ENCODE assay signal across 23 cellular contexts in the genomic region with DNA sequence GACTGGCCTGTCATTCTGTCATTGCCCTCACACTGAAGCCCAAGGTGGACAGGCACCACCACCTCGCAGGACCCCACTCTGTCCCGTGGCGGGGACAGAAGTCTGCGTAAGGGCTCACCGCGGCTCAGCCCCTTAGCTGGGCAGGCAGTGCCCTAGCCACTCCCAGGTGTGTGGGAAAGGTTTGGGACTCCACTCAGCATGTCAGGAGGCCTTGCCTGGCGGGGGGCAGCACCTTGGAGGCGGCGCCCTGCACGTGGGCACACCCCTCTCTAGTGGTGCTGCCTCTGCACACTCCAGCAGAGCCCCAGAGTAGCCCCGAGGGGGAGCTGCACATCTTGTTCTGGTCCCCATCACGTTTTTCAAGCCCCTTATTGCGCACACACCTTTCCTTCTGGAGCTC. TPM values are rescaled to one million over a fixed set of nuclear protein-coding genes. Genes with fewer than 3 reads are reported as not detected.
A peak's percentile ranks its signal among the peaks of the same experiment; 100 is the strongest.
DNase-seq lines count a peak whose midpoint lies in the region; ATAC-seq and TF ChIP-seq lines count a peak whose summit lies in the region.
"Had no signal": no experiment of that assay in that cellular context is flagged by ENCODE, and none has a peak within 500 bp of the region (broad histone marks: within the 10 kb centered on the region; RNA-seq: fewer than 3 reads in every experiment).

No MANE protein-coding gene starts in this region.

- TF ChIP-seq POLR2A in IMR-90 (IDR thresholded peaks at IDR 0.05; ENCODE audit: low read depth, low read length) (no peak), gastrocnemius medialis (IDR thresholded peaks at IDR 0.05) (no peak)

- H3K36me3 Mint-ChIP-seq in activated T-cell treated with anti-CD3 and anti-CD28 coated beads, Interleukin-2, amount 50 U/mL, for 72 hours (ENCODE audit: insufficient read depth in 2 of 2): no peaks in the 10 kb centered on the region
- no peaks in the 10 kb centered on the region for H3K36me3 Mint-ChIP-seq in endodermal cell (ENCODE audit: low read depth)
- H3K36me3 Mint-ChIP-seq: activated naive CD4-positive, alpha-beta T cell treated with anti-CD3 and anti-CD28 coated beads, Interleukin-2, amount 50 U/mL, for 72 hours had no signal

- H3K4me3 ChIP-seq in IMR-90 (ENCODE audit: insufficient read depth, low read depth, low read length) (no peak overlapping the region), endodermal cell (ENCODE audit: low read length) (no peak overlapping the region), neuronal stem cell (ENCODE audit: low read length in 2 of 2) (no peak overlapping the region), gastrocnemius medialis (no peak overlapping the region)
- H3K4me3 ChIP-seq: body of pancreas, colonic mucosa, smooth muscle cell, tibial artery had no signal

- no peaks in the 10 kb centered on the region; the same call in 1 of the 2 replicates for H3K9me1 ChIP-seq in IMR-90 (ENCODE audit: insufficient read depth, low read length)

- H3K14ac ChIP-seq in IMR-90 (replicated peaks; ENCODE audit: low read depth, low read length) (no peak overlapping the region), neuronal stem cell (ENCODE audit: low read length) (no peak overlapping the region)

- H4K8ac ChIP-seq in IMR-90 (ENCODE audit: low read depth in 2 of 2, low read length in 2 of 2) (no peak overlapping the region), neuronal stem cell (ENCODE audit: low read depth, low read length) (no peak overlapping the region)

- H3K27me3 Mint-ChIP-seq in activated T-cell treated with anti-CD3 and anti-CD28 coated beads, Interleukin-2, amount 50 U/mL, for 72 hours (ENCODE audit: low read depth): peaks cover 16% of the 10 kb centered on the region
- H3K27me3 Mint-ChIP-seq in endodermal cell (ENCODE audit: insufficient read depth): peaks cover 47% of the 10 kb centered on the region

- H3K18ac ChIP-seq in IMR-90 (ENCODE audit: low read depth, low read length): no peak overlapping the region
- peak overlapping the region; percentile 7 for H3K18ac ChIP-seq in neuronal stem cell (ENCODE audit: low read length)

- DNase-seq in activated T-cell treated with anti-CD3 and anti-CD28 coated beads, Interleukin-2, amount 50 U/mL, for 72 hours: no peak
- DNase-seq in activated T-cell treated with anti-CD3 and anti-CD28 coated beads, Interleukin-2, amount 50 U/mL, for 1 hour: no peak
- DNase-seq in IMR-90: no peak
- no peak for DNase-seq in endodermal cell
- DNase-seq in neuronal stem cell (ENCODE audit: low spot score): no peak
- DNase-seq in gastrocnemius medialis: no peak
- no peak for DNase-seq in NCI-H2196 treated with DMSO at 0.1 percent for 48 hours (lab: John Stamatoyannopoulos, UW; ENCODE audit: unreplicated experiment)
- DNase-seq: body of pancreas; colonic mucosa; DND-41; left colon; mesendoderm; NCI-H1417; NCI-H526 treated with DMSO at 0.1 percent for 48 hours; stimulated activated CD4-positive, alpha-beta T cell treated with anti-CD3 and anti-CD28 coated beads, Interleukin-2, amount 100 ng/mL, for 48 hours; stimulated activated naive CD8-positive, alpha-beta T cell treated with anti-CD3 and anti-CD28 coated beads, Interleukin-15, Interleukin-2, amounts not matched to agents 100 U/mL and 50 U/mL, for 24 hours; tibial artery had no signal

- no peak overlapping the region for H3K4me2 ChIP-seq in IMR-90 (ENCODE audit: low read depth, low read length)
- H3K4me2 ChIP-seq in neuronal stem cell (ENCODE audit: insufficient read depth, low read length, poor library complexity, severe bottlenecking): no peak overlapping the region
- H3K4me2 ChIP-seq: smooth muscle cell had no signal

- no peak overlapping the region for H2BK20ac ChIP-seq in IMR-90 (ENCODE audit: low read depth, low read length)

- BruUV-seq in IMR-90 (replicated peaks; lab: Mats Ljungman, UMichigan): no TSS peak

- H2BK120ac ChIP-seq in IMR-90 (ENCODE audit: low read depth, low read length) (no peak overlapping the region), neuronal stem cell (ENCODE audit: low read depth, low read length) (no peak overlapping the region)

- H2BK15ac ChIP-seq in IMR-90 (ENCODE audit: low read depth, low read length): no peak overlapping the region
- no peak overlapping the region for H2BK15ac ChIP-seq in neuronal stem cell (ENCODE audit: low read length)

- no peak overlapping the region for H2AFZ ChIP-seq in IMR-90 (replicated peaks; ENCODE audit: low read length, poor library complexity)
- H2AFZ ChIP-seq in neuronal stem cell (ENCODE audit: low read length): no peak overlapping the region

- H3K27ac ChIP-seq in IMR-90 (ENCODE audit: insufficient read depth, low read length): no peak overlapping the region
- H3K27ac ChIP-seq in endodermal cell (ENCODE audit: low read depth, low read length): no peak overlapping the region
- H3K27ac ChIP-seq in neuronal stem cell (replicated peaks; ENCODE audit: low read length): no peak overlapping the region
- no peak overlapping the region for H3K27ac ChIP-seq in gastrocnemius medialis
- H3K27ac ChIP-seq: body of pancreas, colonic mucosa, RWPE1, tibial artery had no signal

- ATAC-seq in activated T-cell treated with anti-CD3 and anti-CD28 coated beads, Interleukin-2, amount 50 U/mL, for 72 hours (replicated peaks in 1 of 2): no peak
- ATAC-seq in IMR-90 (ENCODE audit: low read depth) (no peak), gastrocnemius medialis (no peak), HG02571 (IDR thresholded peaks at IDR 0.05; ENCODE audit: unreplicated experiment) (no peak)
- ATAC-seq: activated naive CD4-positive, alpha-beta T cell treated with anti-CD3 and anti-CD28 coated beads, Interleukin-2, amount 50 U/mL, for 72 hours; body of pancreas; HepG2; left colon; stimulated activated naive CD8-positive, alpha-beta T cell treated with anti-CD3 and anti-CD28 coated beads, Interleukin-15, Interleukin-2, amounts not matched to agents 100 U/mL and 50 U/mL, for 24 hours had no signal

- no peak overlapping the region for H2BK12ac ChIP-seq in neuronal stem cell (ENCODE audit: low read length)

- H3K36me3 ChIP-seq in IMR-90 (ENCODE audit: control insufficient read depth, insufficient read depth, low read length) (peaks cover 1% of the 10 kb centered on the region; the same call in 1 of the 2 replicates), endodermal cell (ENCODE audit: control insufficient read depth, insufficient read depth, low read length) (no peaks in the 10 kb centered on the region), neuronal stem cell (replicated peaks in 1 of 2; ENCODE audit: control insufficient read depth in 2 of 2, insufficient read depth in 2 of 2, low read length in 2 of 2) (peaks cover 1 to 13% of the 10 kb centered on the region in 2 donors), gastrocnemius medialis (no peaks in the 10 kb centered on the region)
- H3K36me3 ChIP-seq: colonic mucosa, tibial artery had no signal

- POLR2A ChIA-PET in IMR-90 (lab: Charles Lee; ENCODE audit: unreplicated experiment): no interaction called here

- no peak overlapping the region for H3K27ac Mint-ChIP-seq in activated T-cell treated with anti-CD3 and anti-CD28 coated beads, Interleukin-2, amount 50 U/mL, for 72 hours
- no peak overlapping the region for H3K27ac Mint-ChIP-seq in endodermal cell
- H3K27ac Mint-ChIP-seq: activated naive CD4-positive, alpha-beta T cell treated with anti-CD3 and anti-CD28 coated beads, Interleukin-2, amount 50 U/mL, for 72 hours had no signal

- no peak overlapping the region for H3K56ac ChIP-seq in IMR-90 (ENCODE audit: extremely low read depth, insufficient read depth, low read length)

- H4K91ac ChIP-seq in IMR-90 (ENCODE audit: insufficient read depth, low read depth, low read length) (no peak overlapping the region), neuronal stem cell (ENCODE audit: low read depth, low read length, poor library complexity) (no peak overlapping the region)

- no peaks in the 10 kb centered on the region for H3K9me3 Mint-ChIP-seq in activated T-cell treated with anti-CD3 and anti-CD28 coated beads, Interleukin-2, amount 50 U/mL, for 72 hours
- H3K9me3 Mint-ChIP-seq in endodermal cell: no peaks in the 10 kb centered on the region
- H3K9me3 Mint-ChIP-seq: activated naive CD4-positive, alpha-beta T cell treated with anti-CD3 and anti-CD28 coated beads, Interleukin-2, amount 50 U/mL, for 72 hours had no signal

- CTCF ChIA-PET in IMR-90 (lab: Yijun Ruan, JAX): no interaction called here

- no peak overlapping the region for H3K4ac ChIP-seq in IMR-90 (ENCODE audit: low read depth, low read length)
- H3K4ac ChIP-seq in neuronal stem cell (ENCODE audit: low read length): no peak overlapping the region

- in situ Hi-C loops in IMR-90 (cut with MboI; ENCODE audit: low sequenced_read_pairs): no loop called here
- in situ Hi-C loops in gastrocnemius medialis (cut with MboI; ENCODE audit: low sequenced_read_pairs in 4 of 4): loop anchor here in 1 of 4 donors (25.0 kb wide), 1 partner anchor 376 kb away; no protein-coding TSS in a partner anchor

- no peak overlapping the region for H2BK5ac ChIP-seq in IMR-90 (ENCODE audit: low read depth, low read length, poor library complexity, severe bottlenecking)
- H2BK5ac ChIP-seq in neuronal stem cell (ENCODE audit: low read length): no peak overlapping the region

- H2AK9ac ChIP-seq in IMR-90 (replicated peaks; ENCODE audit: low read depth, low read length, poor library complexity): peak overlapping the region; percentile 14

- no peak for TF ChIP-seq RAD21 in IMR-90 (IDR thresholded peaks at IDR 0.05; ENCODE audit: low read length)

- H3K9me3 ChIP-seq in IMR-90 (ENCODE audit: control insufficient read depth, insufficient read depth, low read length) (no peaks in the 10 kb centered on the region), endodermal cell (ENCODE audit: control insufficient read depth, low read length) (no peaks in the 10 kb centered on the region), neuronal stem cell (replicated peaks in 1 of 2; ENCODE audit: control insufficient read depth in 2 of 2, insufficient read depth in 1 of 2, low read depth in 1 of 2, low read length in 2 of 2) (no peaks in the 10 kb centered on the region), gastrocnemius medialis (no peaks in the 10 kb centered on the region)
- H3K9me3 ChIP-seq: body of pancreas, colonic mucosa, tibial artery had no signal

- WGBS in IMR-90 (ENCODE audit: extremely low coverage in 2 of 2, insufficient read length in 1 of 2), 2 experiments: 63% methylated on average over 7 of the region's 13 CpGs; no CpG with 5 or more reads in 1 of the 2 experiments
- WGBS in endodermal cell (ENCODE audit: insufficient coverage in 1 of 2, insufficient read length in 1 of 2), 2 experiments: 89 to 92% methylated on average over 10 to 13 of the region's 13 CpGs
- no CpG with 5 or more reads among the region's 13 CpGs for WGBS in neuronal stem cell (ENCODE audit: extremely low coverage in 2 of 2, insufficient read length in 2 of 2, insufficient replicate concordance in 1 of 2), 2 donors

- H3K27me3 ChIP-seq in IMR-90 (ENCODE audit: control insufficient read depth, insufficient read depth, low read length) (no peaks in the 10 kb centered on the region; the same call in 1 of the 2 replicates), endodermal cell (ENCODE audit: control insufficient read depth, insufficient read depth, low read length, poor library complexity, severe bottlenecking) (peaks cover 28% of the 10 kb centered on the region), neuronal stem cell (ENCODE audit: control insufficient read depth in 3 of 3, insufficient read depth in 3 of 3, low read depth in 1 of 3, low read length in 3 of 3) (peaks cover 0 to 16% (median 3%) of the 10 kb centered on the region in 3 experiments), gastrocnemius medialis (peaks cover 0 to 15% (median 10%) of the 10 kb centered on the region in 3 donors)
- H3K27me3 ChIP-seq: body of pancreas, colonic mucosa had no signal

- H3K9ac ChIP-seq in IMR-90 (ENCODE audit: low read depth, low read length) (no peak overlapping the region), endodermal cell (ENCODE audit: extremely low read depth, low read length, poor library complexity, severe bottlenecking) (no peak overlapping the region), neuronal stem cell (ENCODE audit: low read depth, low read length, poor library complexity) (no peak overlapping the region)

- TF ChIP-seq CTCF in IMR-90 (conservative IDR thresholded peaks at IDR 0.05; ENCODE audit: low read depth, low read length) (no peak), endodermal cell (conservative IDR thresholded peaks at IDR 0.05) (no peak), gastrocnemius medialis (IDR thresholded peaks at IDR 0.05 in 4 of 5, conservative IDR thresholded peaks at IDR 0.05 in 1 of 5) (no peak)

- peak overlapping the region; percentile 45 to 66 for H3K4me3 Mint-ChIP-seq in activated T-cell treated with anti-CD3 and anti-CD28 coated beads, Interleukin-2, amount 50 U/mL, for 72 hours
- H3K4me3 Mint-ChIP-seq in endodermal cell: peak overlapping the region; percentile 44

- H4K5ac ChIP-seq in IMR-90 (ENCODE audit: low read depth, low read length): no peak overlapping the region

- dilution Hi-C loops in IMR-90 (cut with HindIII; ENCODE audit: low sequenced_read_pairs, unreplicated experiment): no loop called here

- no peaks in the 10 kb centered on the region for H3K79me1 ChIP-seq in IMR-90 (ENCODE audit: low read depth in 1 of 2, low read length in 2 of 2)
- H3K79me1 ChIP-seq in neuronal stem cell (ENCODE audit: low read depth, low read length): no peaks in the 10 kb centered on the region

- H3K23ac ChIP-seq in IMR-90 (ENCODE audit: low read depth, low read length) (no peak overlapping the region), neuronal stem cell (ENCODE audit: low read depth, low read length, poor library complexity) (peak overlapping the region; percentile 34)

- H3K4me1 ChIP-seq in IMR-90 (ENCODE audit: control insufficient read depth, insufficient read depth, low read length) (0 out of 2 replicates have a peak, but pooled peaks cover 1% of the 10 kb centered on the region), endodermal cell (ENCODE audit: control insufficient read depth, insufficient read depth, low read length) (no peaks in the 10 kb centered on the region), neuronal stem cell (ENCODE audit: control insufficient read depth in 2 of 2, insufficient read depth in 1 of 2, low read depth in 1 of 2, low read length in 2 of 2) (no peaks in the 10 kb centered on the region), gastrocnemius medialis (no peaks in the 10 kb centered on the region)
- H3K4me1 ChIP-seq: colonic mucosa had no signal

- H3K4me1 Mint-ChIP-seq in activated T-cell treated with anti-CD3 and anti-CD28 coated beads, Interleukin-2, amount 50 U/mL, for 72 hours (ENCODE audit: low read depth): peaks cover 8% of the 10 kb centered on the region
- H3K4me1 Mint-ChIP-seq in endodermal cell: peaks cover 3% of the 10 kb centered on the region

- H2AK5ac ChIP-seq in IMR-90 (ENCODE audit: low read depth, low read length) (no peak overlapping the region), neuronal stem cell (ENCODE audit: low read depth, low read length) (peak overlapping the region; percentile 66)

- H4K20me1 ChIP-seq in IMR-90 (ENCODE audit: insufficient read depth, low read length): no peaks in the 10 kb centered on the region; the same call in 1 of the 2 replicates

- intact Hi-C loops in IMR-90 (cut with micrococcal nuclease): loop anchor here (5.0 kb wide), 1 partner anchor 221 kb away; a partner anchor contains a TSS
- intact Hi-C loops in gastrocnemius medialis (cut with DNase I; ENCODE audit: low total_unique reads): no loop called here

RNA-seq across cellular contexts. Expression of a gene that starts 35.6 kb away (rescaled TPM):
- under 1 TPM; 0.86 TPM for total RNA-seq in activated T-cell treated with anti-CD3 and anti-CD28 coated beads, Interleukin-2, amount 50 U/mL, for 72 hours
- total RNA-seq in IMR-90 (2012; rRNA removed) (under 0.01 TPM in 2 replicates), endodermal cell (10 to 100 TPM; 10.5 to 17.7 TPM), gastrocnemius medialis (under 1 TPM in 2 of 4 donors, not detected in 2; 0.07 to 0.25 TPM)
- polyA plus RNA-seq in IMR-90 (2012; rRNA removed): 0.09 and 0.12 TPM in 2 replicates
- 0.02 and 0.04 TPM in 2 replicates for polyA plus RNA-seq in IMR-90 (2012; cell fraction: cytosol; rRNA removed)
- 0.61 and 0.62 TPM in 2 replicates for polyA plus RNA-seq in IMR-90 (2012; cell fraction: nucleus; rRNA removed; ENCODE audit: low replicate concordance)
- polyA plus RNA-seq in endodermal cell (2013, experiment 1 of 2): 24.4 TPM
- polyA plus RNA-seq in endodermal cell (2013, experiment 2 of 2): 22.8 TPM
- 28.1 TPM for polyA plus RNA-seq in neuronal stem cell (2013, experiment 1 of 2)
- polyA plus RNA-seq in neuronal stem cell (2013, experiment 2 of 2): 28.7 TPM
- total RNA-seq: H4 had no signal

Comparison
In these comparisons a context has a peak if more than half of its experiments do, and no peak if none do; other contexts are left out.
1. RNA of a gene that starts 35.6 kb away (total RNA-seq): 10.5 to 17.7 TPM in endodermal cell; 0.86 TPM in activated T-cell treated with anti-CD3 and anti-CD28 coated beads, Interleukin-2, amount 50 U/mL, for 72 hours, 0.07 to 0.25 TPM in gastrocnemius medialis and under 0.01 TPM in IMR-90; every median in the first group is over 4 times any median in the second.